In genomic region chr14:55840821-55841220, GRCh38 we compare ENCODE assay signal across 24 cellular contexts.
DNase-seq lines count a peak whose midpoint lies in the region; ATAC-seq, FAIRE-seq and TF ChIP-seq lines count a peak whose summit lies in the region.
"Had no signal": no experiment of that assay in that cellular context is flagged by ENCODE, and none has a peak within 500 bp of the region (broad histone marks: within the 10 kb centered on the region; RNA-seq: fewer than 3 reads in every experiment).

No MANE protein-coding gene starts in this region.

- FAIRE-seq in HTR-8/SVneo (lab: Jason Lieb, UNC) (peak; percentile 63), bronchial epithelial cell (lab: Jason Lieb, UNC) (peak; percentile 32)
- FAIRE-seq: A204.1, G401.6, GM12892, H1 had no signal

- H3K4me2 ChIP-seq in trophoblast cell (ENCODE audit: low read length) = no peak overlapping the region
- H3K4me2 ChIP-seq: BLaER1 had no signal

- H3K27me3 ChIP-seq in bronchial epithelial cell (ENCODE audit: control insufficient read depth, insufficient read depth, low read length) (peaks cover 2% of the 10 kb centered on the region), trophoblast cell (ENCODE audit: insufficient read depth, low read length) (no peaks in the 10 kb centered on the region)
- H3K27me3 ChIP-seq: BLaER1 had no signal

- no peak overlapping the region for H4K12ac ChIP-seq in trophoblast cell (ENCODE audit: low read depth, low read length)

- H3K18ac ChIP-seq in trophoblast cell (ENCODE audit: low read length) = no peak overlapping the region

- no CpG with 5 or more reads among the region's 6 CpGs for WGBS in trophoblast cell (ENCODE audit: extremely low coverage, insufficient coverage, insufficient read length)

- no peak overlapping the region for H2BK5ac ChIP-seq in trophoblast cell (ENCODE audit: low read depth, low read length, poor library complexity)

- no peak overlapping the region for H2BK120ac ChIP-seq in trophoblast cell (ENCODE audit: insufficient read depth, low read length, poor library complexity)

- no peaks in the 10 kb centered on the region for H3K79me1 ChIP-seq in trophoblast cell (ENCODE audit: low read length)

- no peak for ATAC-seq in activated naive CD8-positive, alpha-beta T cell treated with anti-CD3 and anti-CD28 coated beads, Interleukin-2, amount 50 U/mL, for 24 hours
- no peak for ATAC-seq in GM21381 (IDR thresholded peaks at IDR 0.05; ENCODE audit: unreplicated experiment)
- ATAC-seq: CD8-positive, alpha-beta T cell had no signal

- H4K91ac ChIP-seq in trophoblast cell (ENCODE audit: low read depth, low read length) = no peak overlapping the region

- no peak for DNase-seq in activated naive CD8-positive, alpha-beta T cell treated with anti-CD3 and anti-CD28 coated beads for 36 hours
- no peak for DNase-seq in activated naive CD8-positive, alpha-beta T cell treated with anti-CD3 and anti-CD28 coated beads, Interleukin-2, amount 50 U/mL, for 24 hours
- DNase-seq in HTR-8/SVneo (ENCODE audit: insufficient read length, low spot score) (no peak), bronchial epithelial cell (ENCODE audit: low read depth) (no peak), trophoblast cell (peak; percentile 56 to 75), NCI-H774 (lab: John Stamatoyannopoulos, UW) (no peak), amniotic stem cell (lab: John Stamatoyannopoulos, UW) (no peak)
- DNase-seq: Caco-2; CD4-positive, CD25-positive, alpha-beta regulatory T cell; CD8-positive, alpha-beta T cell; DMS153; DND-41; GM23248; H7; HCEC 1CT had no signal

- no peak overlapping the region for H2AK5ac ChIP-seq in trophoblast cell (ENCODE audit: low read length)

- no peaks in the 10 kb centered on the region for H3K36me3 Mint-ChIP-seq in activated naive CD8-positive, alpha-beta T cell treated with anti-CD3 and anti-CD28 coated beads for 36 hours
- H3K36me3 Mint-ChIP-seq in activated naive CD8-positive, alpha-beta T cell treated with anti-CD3 and anti-CD28 coated beads, Interleukin-2, amount 50 U/mL, for 24 hours (ENCODE audit: low read depth) = no peaks in the 10 kb centered on the region
- H3K36me3 Mint-ChIP-seq: CD4-positive, CD25-positive, alpha-beta regulatory T cell; CD8-positive, alpha-beta T cell had no signal

- H3K36me3 ChIP-seq in bronchial epithelial cell (ENCODE audit: control insufficient read depth, insufficient read depth, low read length) = no peaks in the 10 kb centered on the region
- no peaks in the 10 kb centered on the region for H3K36me3 ChIP-seq in trophoblast cell (ENCODE audit: control insufficient read depth in 1 of 2, insufficient read depth in 2 of 2, low read length in 2 of 2)
- H3K36me3 ChIP-seq: BLaER1 had no signal

- H3K4me1 ChIP-seq in trophoblast cell (ENCODE audit: control insufficient read depth in 1 of 2, insufficient read depth in 2 of 2, low read length in 2 of 2) = no peaks in the 10 kb centered on the region
- H3K4me1 ChIP-seq: Caco-2 had no signal

- H3K4me3 ChIP-seq in bronchial epithelial cell (ENCODE audit: low read depth, low read length) (no peak overlapping the region), trophoblast cell (ENCODE audit: low read depth, low read length) (no peak overlapping the region)
- H3K4me3 ChIP-seq: BLaER1, GM23248 had no signal

- H3K23ac ChIP-seq in trophoblast cell (ENCODE audit: low read length) = no peak overlapping the region

- no peak overlapping the region for H3K4me3 Mint-ChIP-seq in activated naive CD8-positive, alpha-beta T cell treated with anti-CD3 and anti-CD28 coated beads for 36 hours
- no peak overlapping the region for H3K4me3 Mint-ChIP-seq in activated naive CD8-positive, alpha-beta T cell treated with anti-CD3 and anti-CD28 coated beads, Interleukin-2, amount 50 U/mL, for 24 hours
- H3K4me3 Mint-ChIP-seq: B cell; CD4-positive, CD25-positive, alpha-beta regulatory T cell; CD8-positive, alpha-beta T cell had no signal

- no peak overlapping the region for H4K8ac ChIP-seq in trophoblast cell (ENCODE audit: low read depth, low read length)

- no peak overlapping the region for H3K9ac ChIP-seq in trophoblast cell (ENCODE audit: low read length)
- H3K9ac ChIP-seq: BLaER1, GM23248 had no signal

- no peak for TF ChIP-seq CTCF in bronchial epithelial cell (IDR thresholded peaks at IDR 0.05; ENCODE audit: insufficient read depth, low read length, severe bottlenecking)

- no peaks in the 10 kb centered on the region for H3K27me3 Mint-ChIP-seq in activated naive CD8-positive, alpha-beta T cell treated with anti-CD3 and anti-CD28 coated beads for 36 hours
- H3K27me3 Mint-ChIP-seq in activated naive CD8-positive, alpha-beta T cell treated with anti-CD3 and anti-CD28 coated beads, Interleukin-2, amount 50 U/mL, for 24 hours = peaks cover 2% of the 10 kb centered on the region

- H3K79me2 ChIP-seq in trophoblast cell (ENCODE audit: control insufficient read depth, insufficient read depth, low read length, poor library complexity) = no peaks in the 10 kb centered on the region

- H2BK12ac ChIP-seq in trophoblast cell (ENCODE audit: low read length) = no peak overlapping the region

- no peaks in the 10 kb centered on the region for H3K9me3 Mint-ChIP-seq in activated naive CD8-positive, alpha-beta T cell treated with anti-CD3 and anti-CD28 coated beads for 36 hours
- H3K9me3 Mint-ChIP-seq in activated naive CD8-positive, alpha-beta T cell treated with anti-CD3 and anti-CD28 coated beads, Interleukin-2, amount 50 U/mL, for 24 hours = no peaks in the 10 kb centered on the region
- H3K9me3 Mint-ChIP-seq: CD8-positive, alpha-beta T cell had no signal

- no peak overlapping the region for H3K4ac ChIP-seq in trophoblast cell (ENCODE audit: low read depth, low read length)

- no peak overlapping the region for H3K14ac ChIP-seq in trophoblast cell (ENCODE audit: low read length)

- H3K27ac Mint-ChIP-seq in activated naive CD8-positive, alpha-beta T cell treated with anti-CD3 and anti-CD28 coated beads for 36 hours = peak overlapping the region; percentile 23
- no peak overlapping the region for H3K27ac Mint-ChIP-seq in activated naive CD8-positive, alpha-beta T cell treated with anti-CD3 and anti-CD28 coated beads, Interleukin-2, amount 50 U/mL, for 24 hours
- H3K27ac Mint-ChIP-seq: B cell; CD4-positive, CD25-positive, alpha-beta regulatory T cell; CD8-positive, alpha-beta T cell had no signal

- no peak overlapping the region for H2AFZ ChIP-seq in trophoblast cell (ENCODE audit: insufficient read depth, low read length, poor library complexity)
- H2AFZ ChIP-seq: GM23248 had no signal

- peaks cover 7% of the 10 kb centered on the region for H3K9me3 ChIP-seq in trophoblast cell (ENCODE audit: insufficient read depth, low read depth, low read length)
- H3K9me3 ChIP-seq: Caco-2 had no signal

- no peak overlapping the region for H3K27ac ChIP-seq in trophoblast cell (ENCODE audit: low read depth, low read length)
- H3K27ac ChIP-seq: 22Rv1, BLaER1, C4-2B, GM23248 had no signal

- H3K4me1 Mint-ChIP-seq in activated naive CD8-positive, alpha-beta T cell treated with anti-CD3 and anti-CD28 coated beads for 36 hours = no peaks in the 10 kb centered on the region
- H3K4me1 Mint-ChIP-seq in activated naive CD8-positive, alpha-beta T cell treated with anti-CD3 and anti-CD28 coated beads, Interleukin-2, amount 50 U/mL, for 24 hours = no peaks in the 10 kb centered on the region
- H3K4me1 Mint-ChIP-seq: B cell; CD4-positive, CD25-positive, alpha-beta regulatory T cell had no signal

Comparison
In these comparisons a context has a peak if more than half of its experiments do, and no peak if none do; other contexts are left out.
1. DNase-seq: peak in trophoblast cell (2 of 2); none in activated naive CD8-positive, alpha-beta T cell treated with anti-CD3 and anti-CD28 coated beads for 36 hours (single experiment), activated naive CD8-positive, alpha-beta T cell treated with anti-CD3 and anti-CD28 coated beads, Interleukin-2, amount 50 U/mL, for 24 hours (single experiment), HTR-8/SVneo (single experiment), bronchial epithelial cell (single experiment), NCI-H774 (single experiment) and amniotic stem cell (single experiment).